Comparison of ENCODE assay signal across 15 cellular contexts in the genomic region with DNA sequence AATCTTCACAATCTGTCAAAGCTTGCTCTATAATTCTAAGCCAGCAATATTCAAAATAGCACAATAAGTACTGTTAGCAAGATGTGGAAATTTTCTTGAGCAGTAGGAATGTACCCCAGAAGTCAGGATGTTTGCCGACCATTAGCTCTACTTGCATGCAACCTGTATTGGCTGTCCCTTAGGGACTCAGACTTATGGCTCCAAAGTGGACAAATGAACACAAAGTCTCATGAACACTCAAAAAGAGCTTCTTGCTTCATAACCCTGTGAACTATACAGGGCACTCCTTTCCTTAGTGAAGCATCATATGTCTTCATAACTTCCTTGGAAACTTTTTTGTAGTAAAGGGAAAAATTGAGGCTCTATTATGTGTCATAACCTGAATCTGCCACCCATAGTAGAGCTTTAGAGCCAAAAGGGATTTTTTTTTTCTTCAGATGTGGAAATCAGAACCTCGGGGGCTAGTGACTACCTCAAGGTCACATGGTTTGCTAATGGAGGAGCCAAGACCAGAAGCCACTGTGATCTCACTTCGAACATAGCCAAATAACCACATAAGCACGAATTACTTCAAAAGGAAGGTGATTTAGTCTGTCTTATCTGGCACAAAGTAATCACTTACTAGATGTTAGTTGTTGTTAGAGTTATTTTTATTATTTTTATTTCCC. TPM values are rescaled to one million over a fixed set of nuclear protein-coding genes. Genes with fewer than 3 reads are reported as not detected.
DNase-seq lines count a peak whose midpoint lies in the region; TF ChIP-seq lines count a peak whose summit lies in the region.
"Had no signal": no experiment of that assay in that cellular context is flagged by ENCODE, and none has a peak within 500 bp of the region (broad histone marks: within the 10 kb centered on the region; RNA-seq: fewer than 3 reads in every experiment).

No MANE protein-coding gene starts in this region.

- no peaks in the 10 kb centered on the region for H3K9me2 ChIP-seq in Loucy (replicated peaks; ENCODE audit: low read depth, low read length)

- H3K4me3 ChIP-seq in BLaER1 (no peak overlapping the region), Loucy (ENCODE audit: low read length, poor library complexity, severe bottlenecking) (peak overlapping the region; percentile 58), mammary epithelial cell (replicated peaks in 1 of 3; ENCODE audit: insufficient read depth in 1 of 3, low read depth in 2 of 3, low read length in 3 of 3) (no peak overlapping the region)
- no peak overlapping the region for H3K4me3 ChIP-seq in CD8-positive, alpha-beta memory T cell (ENCODE audit: low read length)
- H3K4me3 ChIP-seq: ovary, tibial nerve had no signal

- peaks cover 9% of the 10 kb centered on the region for H3F3A ChIP-seq in Loucy (ENCODE audit: low read depth)

- BruUV-seq in mammary epithelial cell (replicated peaks; lab: Mats Ljungman, UMichigan), result no TSS peak

- H3K36me3 Mint-ChIP-seq in progenitor cell of endocrine pancreas (ENCODE audit: insufficient read depth), result peaks cover 8% of the 10 kb centered on the region
- H3K36me3 Mint-ChIP-seq in CD8-positive, alpha-beta memory T cell, result no peaks in the 10 kb centered on the region

- POLR2A ChIA-PET in CD8-positive, alpha-beta memory T cell (lab: Charles Lee), result no interaction called here

- peaks cover 14% of the 10 kb centered on the region for H3K4me1 ChIP-seq in BLaER1
- peaks cover 56% of the 10 kb centered on the region for H3K4me1 ChIP-seq in Loucy (ENCODE audit: insufficient read depth, low read length, poor library complexity, severe bottlenecking)
- H3K4me1 ChIP-seq in mammary epithelial cell (ENCODE audit: insufficient read depth, low read length), result peaks cover 8% of the 10 kb centered on the region
- H3K4me1 ChIP-seq in CD8-positive, alpha-beta memory T cell (ENCODE audit: insufficient read depth, low read length), result no peaks in the 10 kb centered on the region

- H3K4me3 Mint-ChIP-seq in progenitor cell of endocrine pancreas (ENCODE audit: low read depth), result no peak overlapping the region
- no peak overlapping the region for H3K4me3 Mint-ChIP-seq in CD8-positive, alpha-beta memory T cell
- H3K4me3 Mint-ChIP-seq: activated B cell treated with CpG ODN at 0.5 μM for 24 hours had no signal

- TF ChIP-seq CTCF in Loucy (conservative IDR thresholded peaks at IDR 0.05; ENCODE audit: low read length) (no peak), mammary epithelial cell (conservative IDR thresholded peaks at IDR 0.05 in 1 of 2, IDR thresholded peaks at IDR 0.05 in 1 of 2; ENCODE audit: extremely low read depth in 1 of 2, insufficient read depth in 1 of 2, low read depth in 1 of 2, low read length in 2 of 2) (no peak), progenitor cell of endocrine pancreas (IDR thresholded peaks at IDR 0.05; ENCODE audit: unreplicated experiment) (no peak)

- DNase-seq in mammary epithelial cell (peak; percentile 15), progenitor cell of endocrine pancreas (ENCODE audit: low spot score, unreplicated experiment) (no peak), NCI-H510A treated with DMSO at 0.1 percent for 48 hours (lab: John Stamatoyannopoulos, UW) (no peak), NCI-H2029 treated with DMSO at 0.1 percent for 48 hours (lab: John Stamatoyannopoulos, UW) (no peak), head of caudate nucleus (no peak)
- no peak for DNase-seq in CD8-positive, alpha-beta memory T cell
- DNase-seq: activated B cell treated with CpG ODN at 0.5 μM for 24 hours, C1 segment of cervical spinal cord, foreskin melanocyte, midbrain, NCI-H1048, ovary had no signal

- in situ Hi-C loops in mammary epithelial cell (cut with MboI; ENCODE audit: low sequenced_read_pairs in 2 of 2), result no loop called here

- H3K36me3 ChIP-seq in BLaER1, result no peaks in the 10 kb centered on the region
- no peaks in the 10 kb centered on the region for H3K36me3 ChIP-seq in Loucy (ENCODE audit: insufficient read depth, low read length)
- H3K36me3 ChIP-seq in mammary epithelial cell (ENCODE audit: insufficient read depth, low read length), result no peaks in the 10 kb centered on the region
- H3K36me3 ChIP-seq in CD8-positive, alpha-beta memory T cell (ENCODE audit: insufficient read depth, low read length), result no peaks in the 10 kb centered on the region
- H3K36me3 ChIP-seq: ovary, tibial nerve had no signal

- no peak overlapping the region for H3K9ac ChIP-seq in BLaER1
- peak overlapping the region; percentile 15 for H3K9ac ChIP-seq in Loucy (ENCODE audit: low read depth, low read length, poor library complexity, severe bottlenecking)
- no peak overlapping the region for H3K9ac ChIP-seq in mammary epithelial cell (ENCODE audit: insufficient read depth, low read length)

- no peaks in the 10 kb centered on the region for H3K27me3 Mint-ChIP-seq in progenitor cell of endocrine pancreas
- H3K27me3 Mint-ChIP-seq in CD8-positive, alpha-beta memory T cell, result peaks cover 3 to 8% of the 10 kb centered on the region in 2 donors

- H3K9me3 Mint-ChIP-seq in progenitor cell of endocrine pancreas (ENCODE audit: low read depth), result peaks cover 4% of the 10 kb centered on the region
- peaks cover 0 to under 1% (median 0%) of the 10 kb centered on the region in 5 donors for H3K9me3 Mint-ChIP-seq in CD8-positive, alpha-beta memory T cell
- H3K9me3 Mint-ChIP-seq: activated B cell treated with CpG ODN at 0.5 μM for 24 hours had no signal

- peak overlapping the region; percentile 62; the same call in 1 of the 2 replicates for H2AFZ ChIP-seq in Loucy (ENCODE audit: low read length)
- H2AFZ ChIP-seq in mammary epithelial cell (ENCODE audit: low read depth, low read length), result no peak overlapping the region

- H3K9me3 ChIP-seq in BLaER1 (no peaks in the 10 kb centered on the region), Loucy (ENCODE audit: insufficient read depth, low read depth, low read length) (no peaks in the 10 kb centered on the region), mammary epithelial cell (replicated peaks; ENCODE audit: insufficient read depth, low read length) (no peaks in the 10 kb centered on the region)
- H3K9me3 ChIP-seq in CD8-positive, alpha-beta memory T cell (ENCODE audit: low read length), result no peaks in the 10 kb centered on the region
- H3K9me3 ChIP-seq: ovary had no signal

- peak overlapping the region; percentile 51 for H3K27ac Mint-ChIP-seq in progenitor cell of endocrine pancreas
- H3K27ac Mint-ChIP-seq in CD8-positive, alpha-beta memory T cell, result no peak overlapping the region
- H3K27ac Mint-ChIP-seq: activated B cell treated with CpG ODN at 0.5 μM for 24 hours had no signal

- WGBS in mammary epithelial cell (ENCODE audit: low coverage, missing lambda C conversion rate), result 65% methylated on average over 4 of the region's 4 CpGs

- H3K79me2 ChIP-seq in Loucy (ENCODE audit: insufficient read depth, low read length), result no peaks in the 10 kb centered on the region
- peaks cover 2% of the 10 kb centered on the region for H3K79me2 ChIP-seq in mammary epithelial cell (ENCODE audit: insufficient read depth, low read length)

- peak overlapping the region; percentile 68 for H3K4me2 ChIP-seq in BLaER1
- peak overlapping the region; percentile 66 for H3K4me2 ChIP-seq in Loucy (ENCODE audit: low read depth, low read length, poor library complexity, severe bottlenecking)
- H3K4me2 ChIP-seq in mammary epithelial cell (ENCODE audit: insufficient read depth, low read depth, low read length), result no peak overlapping the region

- dilution Hi-C loops in mammary epithelial cell (cut with HindIII; ENCODE audit: low sequenced_read_pairs), result no loop called here

- CTCF ChIA-PET in mammary epithelial cell (lab: Charles Lee; ENCODE audit: low non-redundant PET), result interaction anchor here (0.6 kb wide), 1 partner anchor 91 kb away, joined by 3 read pairs; no protein-coding TSS in a partner anchor
- CTCF ChIA-PET in CD8-positive, alpha-beta memory T cell (lab: Charles Lee), result no interaction called here

- intact Hi-C loops in mammary epithelial cell (cut with micrococcal nuclease) (no loop called here), head of caudate nucleus (cut with DNase I) (no loop called here)

- H3K27ac ChIP-seq in BLaER1 (no peak overlapping the region), mammary epithelial cell (ENCODE audit: insufficient read depth, low read depth, low read length) (no peak overlapping the region)
- H3K27ac ChIP-seq in CD8-positive, alpha-beta memory T cell (ENCODE audit: low read depth, low read length), result no peak overlapping the region
- H3K27ac ChIP-seq: ovary had no signal

- H3K4me1 Mint-ChIP-seq in progenitor cell of endocrine pancreas (ENCODE audit: low read depth), result peaks cover 12% of the 10 kb centered on the region
- H3K4me1 Mint-ChIP-seq in CD8-positive, alpha-beta memory T cell, result peaks cover 0 to 8% (median 0%) of the 10 kb centered on the region in 3 donors
- H3K4me1 Mint-ChIP-seq: activated B cell treated with CpG ODN at 0.5 μM for 24 hours had no signal

- H3K27me3 ChIP-seq in BLaER1, result no peaks in the 10 kb centered on the region
- no peaks in the 10 kb centered on the region for H3K27me3 ChIP-seq in Loucy (ENCODE audit: insufficient read depth, low read length, poor library complexity, severe bottlenecking)
- H3K27me3 ChIP-seq in mammary epithelial cell (ENCODE audit: insufficient read depth, low read length), result no peaks in the 10 kb centered on the region
- H3K27me3 ChIP-seq in CD8-positive, alpha-beta memory T cell (ENCODE audit: insufficient read depth, low read length, poor library complexity, severe bottlenecking), result no peaks in the 10 kb centered on the region
- H3K27me3 ChIP-seq: ovary, tibial nerve had no signal

- H4K20me1 ChIP-seq in BLaER1 (no peaks in the 10 kb centered on the region), Loucy (ENCODE audit: insufficient read depth, low read length, poor library complexity, severe bottlenecking) (no peaks in the 10 kb centered on the region), mammary epithelial cell (ENCODE audit: insufficient read depth, low read length) (no peaks in the 10 kb centered on the region)

RNA-seq across cellular contexts. Expression of gene ADGRG6, which starts 54.6 kb away (rescaled TPM):
- total RNA-seq in mammary epithelial cell, result 10 to 100 TPM; 23.5 to 28.5 TPM
- 18.4 TPM for polyA plus RNA-seq in mammary epithelial cell
- polyA minus RNA-seq in mammary epithelial cell, result 56.3 TPM
- 126 and 139 TPM in 2 replicates for total RNA-seq in progenitor cell of endocrine pancreas
- total RNA-seq in CD8-positive, alpha-beta memory T cell, result under 1 TPM; 0.35 to 0.97 TPM
- polyA plus RNA-seq in CD8-positive, alpha-beta memory T cell, result not detected
- total RNA-seq: activated B cell treated with CpG ODN at 0.5 μM for 24 hours had no signal

Comparison
In these comparisons a context has a peak if more than half of its experiments do, and no peak if none do; other contexts are left out.
1. RNA of gene ADGRG6, which starts 54.6 kb away (total RNA-seq): 126 to 139 TPM in progenitor cell of endocrine pancreas and 23.5 to 28.5 TPM in mammary epithelial cell; 0.35 to 0.97 TPM in CD8-positive, alpha-beta memory T cell; every median in the first group is over 10 times any median in the second.